In genomic region chr13:49836516-49836915, GRCh38 we compare ENCODE assay signal across 18 cellular contexts. TPM values are rescaled to one million over a fixed set of nuclear protein-coding genes. Genes with fewer than 3 reads are reported as not detected.
A peak's percentile ranks its signal among the peaks of the same experiment; 100 is the strongest.
DNase-seq lines count a peak whose midpoint lies in the region; ATAC-seq and TF ChIP-seq lines count a peak whose summit lies in the region.
"Had no signal": no experiment of that assay in that cellular context is flagged by ENCODE, and none has a peak within 500 bp of the region (broad histone marks: within the 10 kb centered on the region; RNA-seq: fewer than 3 reads in every experiment).

No MANE protein-coding gene starts in this region.

- H3K9ac ChIP-seq in endodermal cell (ENCODE audit: extremely low read depth, low read length, poor library complexity, severe bottlenecking) (no peak overlapping the region), neural progenitor cell (no peak overlapping the region)
- H3K9ac ChIP-seq: BLaER1 had no signal

- no peak overlapping the region for H3K4me2 ChIP-seq in neural progenitor cell
- H3K4me2 ChIP-seq: BLaER1 had no signal

- intact Hi-C loops in activated CD4-positive, alpha-beta T cell treated with anti-CD3 and anti-CD28 coated beads for 36 hours (cut with DNase I, micrococcal nuclease) = no loop called here

- H3K36me3 Mint-ChIP-seq in endodermal cell (ENCODE audit: low read depth) = no peaks in the 10 kb centered on the region
- H3K36me3 Mint-ChIP-seq in neural progenitor cell = no peaks in the 10 kb centered on the region
- H3K36me3 Mint-ChIP-seq in activated CD4-positive, alpha-beta T cell treated with anti-CD3 and anti-CD28 coated beads for 36 hours (ENCODE audit: low read depth) = no peaks in the 10 kb centered on the region
- H3K36me3 Mint-ChIP-seq: activated CD8-positive, alpha-beta memory T cell treated with anti-CD3 and anti-CD28 coated beads, Interleukin-2, amount 10 ng/mL, durations not matched to agents 7 days and 5 days had no signal

- H3K4me1 ChIP-seq in endodermal cell (ENCODE audit: control insufficient read depth, insufficient read depth, low read length) = peaks cover 14% of the 10 kb centered on the region
- H3K4me1 ChIP-seq in neural progenitor cell = peaks cover 20% of the 10 kb centered on the region
- H3K4me1 ChIP-seq: BLaER1, vagina had no signal

- no peaks in the 10 kb centered on the region for H3K9me3 Mint-ChIP-seq in endodermal cell
- peaks cover 4% of the 10 kb centered on the region for H3K9me3 Mint-ChIP-seq in neural progenitor cell
- H3K9me3 Mint-ChIP-seq in activated CD4-positive, alpha-beta T cell treated with anti-CD3 and anti-CD28 coated beads for 36 hours (ENCODE audit: low read depth) = peaks cover 3% of the 10 kb centered on the region
- H3K9me3 Mint-ChIP-seq: effector memory CD8-positive, alpha-beta T cell; stimulated activated naive CD8-positive, alpha-beta T cell treated with anti-CD3 and anti-CD28 coated beads, Interleukin-15, Interleukin-2, amounts not matched to agents 100 ng/mL and 50 ng/mL, for 24 hours had no signal

- H4K20me1 ChIP-seq in neural progenitor cell (ENCODE audit: low read depth) = no peaks in the 10 kb centered on the region
- H4K20me1 ChIP-seq: BLaER1 had no signal

- POLR2A ChIA-PET in activated CD4-positive, alpha-beta T cell treated with anti-CD3 and anti-CD28 coated beads for 36 hours (lab: Charles Lee) = no interaction called here

- no peak for TF ChIP-seq CTCF in endodermal cell (conservative IDR thresholded peaks at IDR 0.05)
- TF ChIP-seq CTCF in neural progenitor cell (IDR thresholded peaks at IDR 0.05) = no peak

- no peaks in the 10 kb centered on the region for H3K36me3 ChIP-seq in H7 (replicated peaks; ENCODE audit: control insufficient read depth, insufficient read depth, low read length)
- H3K36me3 ChIP-seq in endodermal cell (ENCODE audit: control insufficient read depth, insufficient read depth, low read length) = no peaks in the 10 kb centered on the region
- no peaks in the 10 kb centered on the region for H3K36me3 ChIP-seq in neural progenitor cell
- H3K36me3 ChIP-seq: BLaER1, vagina had no signal

- peak overlapping the region; percentile 71 for H2AFZ ChIP-seq in neural progenitor cell (replicated peaks)

- no peak for ATAC-seq in activated CD4-positive, alpha-beta T cell treated with anti-CD3 and anti-CD28 coated beads for 36 hours
- ATAC-seq: activated CD8-positive, alpha-beta memory T cell treated with anti-CD3 and anti-CD28 coated beads, Interleukin-2, amount 10 ng/mL, durations not matched to agents 7 days and 5 days; effector memory CD8-positive, alpha-beta T cell had no signal

- H3K27me3 Mint-ChIP-seq in endodermal cell (ENCODE audit: insufficient read depth) (no peaks in the 10 kb centered on the region), neural progenitor cell (ENCODE audit: insufficient read depth, low read depth) (peaks cover 10% of the 10 kb centered on the region)
- H3K27me3 Mint-ChIP-seq in activated CD4-positive, alpha-beta T cell treated with anti-CD3 and anti-CD28 coated beads for 36 hours = no peaks in the 10 kb centered on the region
- H3K27me3 Mint-ChIP-seq: stimulated activated naive CD8-positive, alpha-beta T cell treated with anti-CD3 and anti-CD28 coated beads, Interleukin-15, Interleukin-2, amounts not matched to agents 100 ng/mL and 50 ng/mL, for 24 hours had no signal

- H3K27ac Mint-ChIP-seq in endodermal cell = no peak overlapping the region
- H3K27ac Mint-ChIP-seq in neural progenitor cell = peak overlapping the region; percentile 25
- H3K27ac Mint-ChIP-seq in activated CD4-positive, alpha-beta T cell treated with anti-CD3 and anti-CD28 coated beads for 36 hours = no peak overlapping the region
- H3K27ac Mint-ChIP-seq: activated CD8-positive, alpha-beta memory T cell treated with anti-CD3 and anti-CD28 coated beads, Interleukin-2, amount 10 ng/mL, durations not matched to agents 7 days and 5 days; effector memory CD8-positive, alpha-beta T cell; stimulated activated naive CD8-positive, alpha-beta T cell treated with anti-CD3 and anti-CD28 coated beads, Interleukin-15, Interleukin-2, amounts not matched to agents 100 ng/mL and 50 ng/mL, for 24 hours had no signal

- DNase-seq in H7 (peak; percentile 64), NCI-H146 treated with DMSO at 0.1 percent for 48 hours (lab: John Stamatoyannopoulos, UW; ENCODE audit: unreplicated experiment) (peak; percentile 57), endodermal cell (peak; percentile 74), neural progenitor cell (ENCODE audit: low spot score) (peak; percentile 71), GDM1 (lab: John Stamatoyannopoulos, UW) (no peak)
- DNase-seq in activated CD4-positive, alpha-beta T cell treated with anti-CD3 and anti-CD28 coated beads for 36 hours = no peak
- no peak for DNase-seq in activated naive CD4-positive, alpha-beta T cell treated with anti-CD3 and anti-CD28 coated beads, Interleukin-2, amount 50 U/mL, for 16 hours
- DNase-seq: activated CD4-positive, CD25-positive, alpha-beta regulatory T cell; activated CD8-positive, alpha-beta memory T cell treated with anti-CD3 and anti-CD28 coated beads, Interleukin-2, amount 10 ng/mL, durations not matched to agents 7 days and 5 days; activated naive CD4-positive, alpha-beta T cell treated with Interleukin-2 at 50 U/mL for 16 hours; effector memory CD8-positive, alpha-beta T cell; foreskin melanocyte; NCI-H1048; NCI-H446; T-helper 1 cell had no signal

- WGBS in endodermal cell (ENCODE audit: insufficient coverage in 1 of 2, insufficient read length in 1 of 2), 2 experiments = 14 to 52% methylated on average over 2 to 5 of the region's 5 CpGs

- no peaks in the 10 kb centered on the region for H3K79me2 ChIP-seq in neural progenitor cell (ENCODE audit: low read depth)

- no peak overlapping the region for H3K27ac ChIP-seq in endodermal cell (ENCODE audit: low read depth, low read length)
- no peak overlapping the region for H3K27ac ChIP-seq in neural progenitor cell
- H3K27ac ChIP-seq: BLaER1, vagina had no signal

- H3K9me3 ChIP-seq in endodermal cell (ENCODE audit: control insufficient read depth, low read length) (no peaks in the 10 kb centered on the region), neural progenitor cell (ENCODE audit: low read depth) (no peaks in the 10 kb centered on the region)
- H3K9me3 ChIP-seq: BLaER1, vagina had no signal

- H3K4me3 Mint-ChIP-seq in endodermal cell = no peak overlapping the region
- peak overlapping the region; percentile 4 for H3K4me3 Mint-ChIP-seq in neural progenitor cell
- H3K4me3 Mint-ChIP-seq in activated CD4-positive, alpha-beta T cell treated with anti-CD3 and anti-CD28 coated beads for 36 hours = no peak overlapping the region
- H3K4me3 Mint-ChIP-seq: activated CD8-positive, alpha-beta memory T cell treated with anti-CD3 and anti-CD28 coated beads, Interleukin-2, amount 10 ng/mL, durations not matched to agents 7 days and 5 days; effector memory CD8-positive, alpha-beta T cell; stimulated activated naive CD8-positive, alpha-beta T cell treated with anti-CD3 and anti-CD28 coated beads, Interleukin-15, Interleukin-2, amounts not matched to agents 100 ng/mL and 50 ng/mL, for 24 hours had no signal

- H3K27me3 ChIP-seq in H7 (ENCODE audit: control insufficient read depth, insufficient read depth, low read length) (no peaks in the 10 kb centered on the region), endodermal cell (ENCODE audit: control insufficient read depth, insufficient read depth, low read length, poor library complexity, severe bottlenecking) (no peaks in the 10 kb centered on the region), neural progenitor cell (no peaks in the 10 kb centered on the region)
- H3K27me3 ChIP-seq: BLaER1, vagina had no signal

- H3F3A ChIP-seq in neural progenitor cell (ENCODE audit: low read depth) = peaks cover 3% of the 10 kb centered on the region

- H3K4me3 ChIP-seq in H7 (ENCODE audit: insufficient read depth, low read depth, low read length) (no peak overlapping the region), endodermal cell (ENCODE audit: low read length) (no peak overlapping the region), neural progenitor cell (no peak overlapping the region)
- H3K4me3 ChIP-seq: BLaER1, vagina had no signal

- CTCF ChIA-PET in activated CD4-positive, alpha-beta T cell treated with anti-CD3 and anti-CD28 coated beads for 36 hours (lab: Charles Lee) = interaction anchor here (0.6 kb wide), 1 partner anchor 211 kb away, joined by 3 read pairs; no protein-coding TSS in a partner anchor

- H3K4me1 Mint-ChIP-seq in endodermal cell (peaks cover 29% of the 10 kb centered on the region), neural progenitor cell (peaks cover 54% of the 10 kb centered on the region)
- H3K4me1 Mint-ChIP-seq in activated CD4-positive, alpha-beta T cell treated with anti-CD3 and anti-CD28 coated beads for 36 hours = peaks cover 3% of the 10 kb centered on the region
- H3K4me1 Mint-ChIP-seq: activated CD8-positive, alpha-beta memory T cell treated with anti-CD3 and anti-CD28 coated beads, Interleukin-2, amount 10 ng/mL, durations not matched to agents 7 days and 5 days had no signal

RNA-seq across cellular contexts. Expression of gene KPNA3, which starts 44.0 kb away (rescaled TPM):
- total RNA-seq in H7 (2014; rRNA removed; shearing (Covaris generic)) = 25.5 and 28.4 TPM in 2 replicates
- total RNA-seq in endodermal cell (10 to 100 TPM; 59.0 to 64.2 TPM), neural progenitor cell (ENCODE audit: low replicate concordance) (37.4 and 49.4 TPM in 2 replicates)
- 55.9 TPM for polyA plus RNA-seq in endodermal cell (2013, experiment 1 of 2)
- polyA plus RNA-seq in endodermal cell (2013, experiment 2 of 2) = 58.9 TPM
- total RNA-seq in activated CD4-positive, alpha-beta T cell treated with anti-CD3 and anti-CD28 coated beads for 36 hours = 10 to 100 TPM; 51.7 to 58.0 TPM

Comparison
In these comparisons a context has a peak if more than half of its experiments do, and no peak if none do; other contexts are left out.
1. DNase-seq: peak in H7 (single experiment), NCI-H146 treated with DMSO at 0.1 percent for 48 hours (single experiment), endodermal cell (single experiment) and neural progenitor cell (single experiment); none in activated CD4-positive, alpha-beta T cell treated with anti-CD3 and anti-CD28 coated beads for 36 hours (single experiment), GDM1 (single experiment) and activated naive CD4-positive, alpha-beta T cell treated with anti-CD3 and anti-CD28 coated beads, Interleukin-2, amount 50 U/mL, for 16 hours (single experiment).